In the genomic region with DNA sequence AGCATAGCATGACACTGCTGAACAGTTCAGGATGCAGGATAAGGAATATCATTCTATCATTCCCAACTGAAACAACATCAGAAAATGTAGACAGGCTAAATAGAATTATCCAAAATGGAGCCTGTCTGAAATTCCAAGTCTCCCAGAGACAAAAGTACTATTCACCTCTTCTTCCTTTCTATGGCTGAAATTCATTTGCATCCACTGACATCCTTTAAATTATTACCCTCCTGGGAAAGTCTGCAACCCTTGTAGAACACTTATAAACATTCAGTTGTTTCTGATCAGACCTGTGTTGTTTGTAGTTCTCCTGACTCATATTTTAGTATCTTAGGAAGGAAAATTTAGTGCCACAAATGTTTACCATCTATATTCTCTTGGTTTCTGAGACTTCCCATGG, we compare ENCODE assay signal across 28 cellular contexts.
A peak's percentile ranks its signal among the peaks of the same experiment; 100 is the strongest.
DNase-seq lines count a peak whose midpoint lies in the region; ATAC-seq and TF ChIP-seq lines count a peak whose summit lies in the region.
"Had no signal": no experiment of that assay in that cellular context is flagged by ENCODE, and none has a peak within 500 bp of the region (broad histone marks: within the 10 kb centered on the region; RNA-seq: fewer than 3 reads in every experiment).

No MANE protein-coding gene starts in this region.

- ATAC-seq in HG02981 (IDR thresholded peaks at IDR 0.05; ENCODE audit: unreplicated experiment) (no peak), HG03095 (IDR thresholded peaks at IDR 0.05; ENCODE audit: unreplicated experiment) (no peak)
- ATAC-seq: K562; stimulated activated naive B cell treated with anti-CD40 and anti-IgM and Interleukin-4, amounts not matched to agents 10 μg/mL and 1 μg/mL and 100 μg/mL, for 72 hours had no signal

- peaks cover 26% of the 10 kb centered on the region for H3K36me3 Mint-ChIP-seq in nephron progenitor cell (ENCODE audit: low read depth)
- peaks cover 0 to 11% of the 10 kb centered on the region in 2 donors for H3K36me3 Mint-ChIP-seq in CD4-positive, alpha-beta memory T cell

- POLR2A ChIA-PET in CD4-positive, alpha-beta memory T cell (lab: Charles Lee; ENCODE audit: partially characterized antibody), result interaction anchor here (1.3 kb wide), 1 partner anchor 8 kb away, joined by 3 read pairs; no protein-coding TSS in a partner anchor

- no peaks in the 10 kb centered on the region for H3K27me3 ChIP-seq in ACC112 (ENCODE audit: insufficient read depth, low read length)
- H3K27me3 ChIP-seq in CD4-positive, alpha-beta memory T cell (ENCODE audit: insufficient read depth, low read length), result no peaks in the 10 kb centered on the region
- H3K27me3 ChIP-seq: dorsolateral prefrontal cortex, neutrophil, spleen, testis had no signal

- 0 out of 2 replicates have a peak, but pooled peaks cover 6% of the 10 kb centered on the region for H3K36me3 ChIP-seq in ACC112 (ENCODE audit: insufficient read depth, low read length)
- H3K36me3 ChIP-seq in CD4-positive, alpha-beta memory T cell (ENCODE audit: insufficient read depth, low read length), result no peaks in the 10 kb centered on the region
- H3K36me3 ChIP-seq: neutrophil, spleen had no signal

- CTCF ChIA-PET in CD4-positive, alpha-beta memory T cell (lab: Charles Lee; ENCODE audit: partially characterized antibody), result interaction anchor here (1.1 to 1.6 kb wide), 2 partner anchors 11 to 79 kb away, joined by 3 to 4 read pairs; no protein-coding TSS in a partner anchor

- H3K4me3 Mint-ChIP-seq in nephron progenitor cell, result no peak overlapping the region
- H3K4me3 Mint-ChIP-seq in CD4-positive, alpha-beta memory T cell, result no peak overlapping the region
- H3K4me3 Mint-ChIP-seq: activated CD4-positive, alpha-beta T cell treated with anti-CD3 and anti-CD28 coated beads, Interleukin-2, amount 10 ng/mL, durations not matched to agents 7 days and 5 days; central memory CD8-positive, alpha-beta T cell; stimulated activated naive B cell treated with anti-CD40 and anti-IgM and Interleukin-4, amounts not matched to agents 10 μg/mL and 1 μg/mL and 100 μg/mL, for 72 hours had no signal

- intact Hi-C loops in CD4-positive, alpha-beta memory T cell (cut with micrococcal nuclease), result no loop called here

- H2AFZ ChIP-seq in ACC112 (ENCODE audit: low read length, unreplicated experiment), result peak overlapping the region; percentile 36

- H3K79me2 ChIP-seq in ACC112 (ENCODE audit: control insufficient read depth, insufficient read depth, low read length, unreplicated experiment), result no peaks in the 10 kb centered on the region

- H3K27ac ChIP-seq in ACC112 (ENCODE audit: low read depth, low read length), result peak overlapping the region; percentile 83
- no peak overlapping the region for H3K27ac ChIP-seq in CD4-positive, alpha-beta memory T cell (ENCODE audit: low read depth, low read length)
- H3K27ac ChIP-seq: neutrophil, testis had no signal

- peaks cover 42% of the 10 kb centered on the region for H3K4me1 Mint-ChIP-seq in nephron progenitor cell
- H3K4me1 Mint-ChIP-seq in CD4-positive, alpha-beta memory T cell, result peaks cover 17 to 36% (median 27%) of the 10 kb centered on the region in 4 donors

- no peak for TF ChIP-seq CTCF in nephron progenitor cell (IDR thresholded peaks at IDR 0.05)

- H3K27ac Mint-ChIP-seq in nephron progenitor cell, result peak overlapping the region; percentile 68
- no peak overlapping the region for H3K27ac Mint-ChIP-seq in CD4-positive, alpha-beta memory T cell
- H3K27ac Mint-ChIP-seq: activated CD4-positive, alpha-beta T cell treated with anti-CD3 and anti-CD28 coated beads, Interleukin-2, amount 10 ng/mL, durations not matched to agents 7 days and 5 days; stimulated activated naive B cell treated with anti-CD40 and anti-IgM and Interleukin-4, amounts not matched to agents 10 μg/mL and 1 μg/mL and 100 μg/mL, for 72 hours had no signal

- peaks cover 6% of the 10 kb centered on the region for H3K27me3 Mint-ChIP-seq in nephron progenitor cell (ENCODE audit: low read depth, poor library complexity)
- no peaks in the 10 kb centered on the region for H3K27me3 Mint-ChIP-seq in CD4-positive, alpha-beta memory T cell
- H3K27me3 Mint-ChIP-seq: central memory CD8-positive, alpha-beta T cell; stimulated activated naive B cell treated with anti-CD40 and anti-IgM and Interleukin-4, amounts not matched to agents 10 μg/mL and 1 μg/mL and 100 μg/mL, for 72 hours had no signal

- H3K9me3 Mint-ChIP-seq in nephron progenitor cell, result peaks cover 30% of the 10 kb centered on the region
- peaks cover 4 to 20% (median 13%) of the 10 kb centered on the region in 8 donors for H3K9me3 Mint-ChIP-seq in CD4-positive, alpha-beta memory T cell

- no peaks in the 10 kb centered on the region for H3K9me3 ChIP-seq in CD4-positive, alpha-beta memory T cell (ENCODE audit: control insufficient read depth in 1 of 2, low read length in 2 of 2)
- H3K9me3 ChIP-seq: neutrophil, testis had no signal

- H3K4me1 ChIP-seq in ACC112 (ENCODE audit: control insufficient read depth, insufficient read depth, low read length, unreplicated experiment), result peaks cover 46% of the 10 kb centered on the region
- peaks cover 21% of the 10 kb centered on the region for H3K4me1 ChIP-seq in CD4-positive, alpha-beta memory T cell (ENCODE audit: insufficient read depth, low read length)

- DNase-seq in M059J (ENCODE audit: low read depth) (peak; percentile 31), amniotic epithelial cell (ENCODE audit: low read depth) (peak; percentile 14), nephron progenitor cell (no peak), cerebellum (ENCODE audit: low spot score) (no peak)
- DNase-seq in CD4-positive, alpha-beta memory T cell, result no peak
- DNase-seq: activated CD4-positive, alpha-beta T cell treated with anti-CD3 and anti-CD28 coated beads, Interleukin-2, amount 10 ng/mL, durations not matched to agents 7 days and 5 days; activated naive CD4-positive, alpha-beta T cell treated with anti-CD3 and anti-CD28 coated beads, Interleukin-2, amount 50 U/mL, for 16 hours; anterior cingulate cortex; C1 segment of cervical spinal cord; dorsolateral prefrontal cortex; head of caudate nucleus; kidney glomerular epithelial cell; mammary epithelial cell; MM.1S; NCI-H1436 treated with DMSO at 0.1 percent for 48 hours; NCI-H2171; NCI-H524 treated with DMSO at 0.1 percent for 48 hours; spleen; stimulated activated CD4-positive, alpha-beta T cell treated with anti-CD3 and anti-CD28 coated beads, Interleukin-4, amount 100 ng/mL, for 1 hour; stimulated activated naive B cell treated with anti-CD40 and anti-IgM and Interleukin-4, amounts not matched to agents 10 μg/mL and 1 μg/mL and 100 μg/mL, for 72 hours; T1000; testis had no signal

- H3K4me3 ChIP-seq in ACC112 (ENCODE audit: low read depth, low read length), result no peak overlapping the region
- no peak overlapping the region for H3K4me3 ChIP-seq in CD4-positive, alpha-beta memory T cell (ENCODE audit: low read length in 2 of 2)
- H3K4me3 ChIP-seq: dorsolateral prefrontal cortex, K562, spleen, testis had no signal

Comparison
In these comparisons a context has a peak if more than half of its experiments do, and no peak if none do; other contexts are left out.
1. DNase-seq: peak in M059J (single experiment) and amniotic epithelial cell (single experiment); none in nephron progenitor cell (single experiment), CD4-positive, alpha-beta memory T cell (0 of 5) and cerebellum (single experiment).